In genomic region chr6:13493147-13493546, GRCh38 we compare ENCODE assay signal across 35 cellular contexts.
"Had no signal": no experiment of that assay in that cellular context is flagged by ENCODE, and none has a peak within 500 bp of the region (broad histone marks: within the 10 kb centered on the region; RNA-seq: fewer than 3 reads in every experiment).

No MANE protein-coding gene starts in this region.

- H3K27me3 ChIP-seq: MG63 had no signal

- DNase-seq: Karpas-422, Kasumi-1, MG63, MM.1S, MV-4-11, NCI-H1048, NCI-H1092, NCI-H1092 treated with DMSO at 0.1 percent for 48 hours, NCI-H1105, NCI-H1105 treated with DMSO at 0.1 percent for 48 hours, NCI-H1417, NCI-H1417 treated with DMSO at 0.1 percent for 48 hours, NCI-H1436, NCI-H1436 treated with DMSO at 0.1 percent for 48 hours, NCI-H146, NCI-H1694, NCI-H1694 treated with DMSO at 0.1 percent for 48 hours, NCI-H187, NCI-H187 treated with DMSO at 0.1 percent for 48 hours, NCI-H1930, NCI-H2029, NCI-H2029 treated with DMSO at 0.1 percent for 48 hours, NCI-H2081, NCI-H2081 treated with DMSO at 0.1 percent for 48 hours, NCI-H2107, NCI-H2171, NCI-H2171 treated with DMSO at 0.1 percent for 48 hours, NCI-H2227 treated with DMSO at 0.1 percent for 48 hours, NCI-H226, NCI-H345, NCI-H446, NCI-H446 treated with DMSO at 0.1 percent for 48 hours, NCI-H510A, NCI-H510A treated with DMSO at 0.1 percent for 48 hours, NCI-H524 had no signal

- H3K9me3 ChIP-seq: MG63 had no signal

- H3K4me3 ChIP-seq: MG63 had no signal

- H3K36me3 ChIP-seq: MG63 had no signal
